In genomic region chr1:235866913-235867850, GRCh38 we compare ENCODE assay signal across 8 cellular contexts. TPM values are rescaled to one million over a fixed set of nuclear protein-coding genes. Genes with fewer than 3 reads are reported as not detected.
DNase-seq lines count a peak whose midpoint lies in the region; ATAC-seq and TF ChIP-seq lines count a peak whose summit lies in the region.

No MANE protein-coding gene starts in this region.

- DNase-seq in AG08396 (ENCODE audit: low spot score) (peak; percentile 99), NCI-H226 (peak; percentile 67), activated B cell treated with CpG ODN at 0.5 μM for 24 hours (peak; percentile 99), caudate nucleus (lab: John Stamatoyannopoulos, UW) (peak; percentile 76 to 99 (median 95)), iris pigment epithelial cell (ENCODE audit: low read depth) (peak; percentile 91)
- peak; percentile 94 to 97 for DNase-seq in stimulated activated CD4-positive, alpha-beta T cell treated with anti-CD3 and anti-CD28 coated beads, Interleukin-12 subunit alpha, Interleukin-12 subunit beta, amount 100 ng/mL, for 24 hours (ENCODE audit: low read depth in 2 of 2)

- POLR2A ChIA-PET in activated B cell treated with CpG ODN at 0.5 μM for 24 hours (lab: Charles Lee): interaction anchor here (0.8 to 5.6 kb wide), 25 partner anchors 9 to 363 kb away, joined by 3 to 60 read pairs (median 5); partner anchors contain the start of gene B3GALNT2

- no peaks in the 10 kb centered on the region for H3K9me3 Mint-ChIP-seq in activated B cell treated with CpG ODN at 0.5 μM for 24 hours

- TF ChIP-seq CTCF in activated B cell treated with CpG ODN at 0.5 μM for 24 hours (IDR thresholded peaks at IDR 0.05): no peak

- H3K36me3 Mint-ChIP-seq in activated B cell treated with CpG ODN at 0.5 μM for 24 hours (ENCODE audit: low read depth): peaks cover 25% of the 10 kb centered on the region

- CTCF ChIA-PET in activated B cell treated with CpG ODN at 0.5 μM for 24 hours (lab: Charles Lee): interaction anchor here (0.7 to 5.5 kb wide), 8 partner anchors 10 to 104 kb away, joined by 3 to 55 read pairs (median 5); no protein-coding TSS in a partner anchor

- peak overlapping the region; percentile 79 for H3K27ac ChIP-seq in caudate nucleus (ENCODE audit: low read depth, low read length)

- intact Hi-C loops in activated B cell treated with CpG ODN at 0.5 μM for 24 hours (cut with micrococcal nuclease): loop anchor here (1.0 to 5.0 kb wide), 14 partner anchors 11 to 1255 kb away; partner anchors contain the start of genes ARID4B, B3GALNT2, GGPS1 and IRF2BP2

- no peaks in the 10 kb centered on the region for H3K27me3 Mint-ChIP-seq in activated B cell treated with CpG ODN at 0.5 μM for 24 hours

- ATAC-seq in HG03175 (IDR thresholded peaks at IDR 0.05; ENCODE audit: unreplicated experiment): peak; percentile 68
- peak; percentile 71 for ATAC-seq in activated B cell treated with CpG ODN at 0.5 μM for 24 hours (ENCODE audit: low read depth)

- TF ChIP-seq POLR2A in GM18951 (IDR thresholded peaks at IDR 0.05; ENCODE audit: extremely low read depth, insufficient read depth, insufficient read length): peak; percentile 92

- peak overlapping the region; percentile 99 for H3K27ac Mint-ChIP-seq in activated B cell treated with CpG ODN at 0.5 μM for 24 hours

- peaks cover 64% of the 10 kb centered on the region for H3K4me1 Mint-ChIP-seq in activated B cell treated with CpG ODN at 0.5 μM for 24 hours

- peak overlapping the region; percentile 98 for H3K4me3 Mint-ChIP-seq in activated B cell treated with CpG ODN at 0.5 μM for 24 hours

- in situ Hi-C loops in GM18951 (cut with MboI; ENCODE audit: low sequenced_read_pairs, unreplicated experiment): no loop called here

RNA-seq across cellular contexts. Expression of gene LYST, which starts 0.5 kb away (rescaled TPM):
- total RNA-seq in activated B cell treated with CpG ODN at 0.5 μM for 24 hours: 76.0 and 90.2 TPM in 2 replicates

Comparison
In these comparisons a context has a peak if more than half of its experiments do, and no peak if none do; other contexts are left out.
1. Peak in every context shown above with its lines: DNase-seq, ATAC-seq and H3K27ac ChIP-seq.